Comparison of ENCODE assay signal across 24 cellular contexts in the genomic region with DNA sequence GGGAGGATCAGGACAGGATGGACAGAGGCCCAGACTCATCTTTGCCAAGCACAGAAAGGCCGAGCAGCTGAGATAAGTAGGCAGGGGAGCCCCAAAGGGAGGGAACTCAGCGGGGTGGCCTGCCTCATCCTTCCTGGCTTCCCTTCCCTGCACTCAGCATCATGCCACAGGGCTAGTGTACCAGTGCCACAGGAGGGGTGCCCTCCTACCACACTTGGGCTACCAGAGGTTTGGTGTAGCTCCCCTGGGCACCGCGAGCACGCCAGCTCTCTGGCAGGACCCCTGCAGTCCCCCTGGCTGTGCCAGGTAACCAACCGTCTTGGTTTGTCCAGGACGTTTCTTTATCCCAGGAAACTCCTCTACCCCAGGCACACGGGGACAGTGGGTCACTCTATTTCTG.
DNase-seq lines count a peak whose midpoint lies in the region; ATAC-seq, FAIRE-seq and TF ChIP-seq lines count a peak whose summit lies in the region.
"Had no signal": no experiment of that assay in that cellular context is flagged by ENCODE, and none has a peak within 500 bp of the region (broad histone marks: within the 10 kb centered on the region; RNA-seq: fewer than 3 reads in every experiment).

No MANE protein-coding gene starts in this region.

- H3K9me3 ChIP-seq in K562 (replicated peaks; ENCODE audit: control insufficient read depth, insufficient read depth, low read depth, low read length) = no peaks in the 10 kb centered on the region
- H3K9me3 ChIP-seq in sigmoid colon = no peaks in the 10 kb centered on the region
- H3K9me3 ChIP-seq: HAP-1, SJCRH30 had no signal

- no peaks in the 10 kb centered on the region for H3K79me2 ChIP-seq in K562 (ENCODE audit: control insufficient read depth, insufficient read depth, low read length)

- no peak overlapping the region for H3K4me3 Mint-ChIP-seq in natural killer cell treated with Interleukin-12 subunit alpha and Interleukin-12 subunit beta and Interleukin-15 and Interleukin-18, amount 100 ng/mL, for 72 hours
- H3K4me3 Mint-ChIP-seq in natural killer cell = no peak overlapping the region
- H3K4me3 Mint-ChIP-seq: CD4-positive, alpha-beta memory T cell; GM23338 had no signal

- peaks cover 0 to 5% of the 10 kb centered on the region in 2 experiments; a peak in 1 of 5 replicates for H3K27me3 ChIP-seq in K562 (ENCODE audit: control insufficient read depth in 2 of 2, insufficient read depth in 2 of 2, low read length in 2 of 2)
- no peaks in the 10 kb centered on the region for H3K27me3 ChIP-seq in sigmoid colon
- H3K27me3 ChIP-seq: SJCRH30 had no signal

- TF ChIP-seq POLR2A in K562 (conservative IDR thresholded peaks at IDR 0.05) (no peak), sigmoid colon (IDR thresholded peaks at IDR 0.05) (no peak), GM12891 (IDR thresholded peaks at IDR 0.05; ENCODE audit: low read depth, low read length) (no peak)

- H3K27ac Mint-ChIP-seq in natural killer cell treated with Interleukin-12 subunit alpha and Interleukin-12 subunit beta and Interleukin-15 and Interleukin-18, amount 100 ng/mL, for 72 hours = no peak overlapping the region
- no peak overlapping the region for H3K27ac Mint-ChIP-seq in natural killer cell
- H3K27ac Mint-ChIP-seq: CD4-positive, alpha-beta memory T cell; GM23338 had no signal

- H3K27ac ChIP-seq in K562 (ENCODE audit: extremely low read depth, low read depth, low read length) = no peak overlapping the region
- no peak overlapping the region for H3K27ac ChIP-seq in sigmoid colon
- H3K27ac ChIP-seq: SJCRH30 had no signal

- TF ChIP-seq RAD21 in K562 (CRISPR knock-in tag; conservative IDR thresholded peaks at IDR 0.05 in 1 of 2, IDR thresholded peaks at IDR 0.05 in 1 of 2) = no peak

- TF ChIP-seq EP300 in K562 (IDR thresholded peaks at IDR 0.05; ENCODE audit: low read length) (no peak), sigmoid colon (IDR thresholded peaks at IDR 0.05) (no peak)

- CTCF ChIA-PET in K562 (lab: Yijun Ruan, JAX; ENCODE audit: low intra/inter-chr PET ratio) = no interaction called here

- H3K36me3 ChIP-seq in K562 (ENCODE audit: control insufficient read depth, insufficient read depth, low read length) = peaks cover 4% of the 10 kb centered on the region; the same call in 1 of the 3 replicates
- H3K36me3 ChIP-seq in sigmoid colon = no peaks in the 10 kb centered on the region
- H3K36me3 ChIP-seq: HAP-1, SJCRH30 had no signal

- TF ChIP-seq CTCF in natural killer cell (IDR thresholded peaks at IDR 0.05) (no peak), K562 (IDR thresholded peaks at IDR 0.05 in 2 of 3, conservative IDR thresholded peaks at IDR 0.05 in 1 of 3; ENCODE audit: insufficient read depth in 2 of 3, low read depth in 1 of 3, low read length in 3 of 3) (no peak), sigmoid colon (IDR thresholded peaks at IDR 0.05) (no peak)

- POLR2A ChIA-PET in K562 (lab: Yijun Ruan, JAX) = interaction anchor here (0.6 to 1.2 kb wide), 2 partner anchors 9 to 39 kb away, joined by 3 to 7 read pairs; no protein-coding TSS in a partner anchor

- H3K4me1 Mint-ChIP-seq in natural killer cell treated with Interleukin-12 subunit alpha and Interleukin-12 subunit beta and Interleukin-15 and Interleukin-18, amount 100 ng/mL, for 72 hours (ENCODE audit: low read depth in 2 of 2) = no peaks in the 10 kb centered on the region
- no peaks in the 10 kb centered on the region for H3K4me1 Mint-ChIP-seq in natural killer cell
- H3K4me1 Mint-ChIP-seq: CD4-positive, alpha-beta memory T cell had no signal

- in situ Hi-C loops in K562 (cut with MboI) = no loop called here

- H3K4me3 ChIP-seq in K562 = no peak overlapping the region
- no peak overlapping the region for H3K4me3 ChIP-seq in sigmoid colon
- H3K4me3 ChIP-seq: GM23338, HAP-1, SJCRH30 had no signal

- H3K9me3 Mint-ChIP-seq in natural killer cell treated with Interleukin-12 subunit alpha and Interleukin-12 subunit beta and Interleukin-15 and Interleukin-18, amount 100 ng/mL, for 72 hours = no peaks in the 10 kb centered on the region
- no peaks in the 10 kb centered on the region for H3K9me3 Mint-ChIP-seq in natural killer cell
- H3K9me3 Mint-ChIP-seq: CD4-positive, alpha-beta memory T cell; GM23338 had no signal

- peaks cover 9 to 16% of the 10 kb centered on the region in 2 donors for H3K27me3 Mint-ChIP-seq in natural killer cell treated with Interleukin-12 subunit alpha and Interleukin-12 subunit beta and Interleukin-15 and Interleukin-18, amount 100 ng/mL, for 72 hours
- H3K27me3 Mint-ChIP-seq in natural killer cell (ENCODE audit: low read depth in 2 of 2) = peaks cover 0 to 6% of the 10 kb centered on the region in 2 donors

- peak; percentile 50 for DNase-seq in natural killer cell treated with Interleukin-12 subunit alpha and Interleukin-12 subunit beta and Interleukin-15 and Interleukin-18, amount 100 ng/mL, for 72 hours (ENCODE audit: low spot score)
- DNase-seq in natural killer cell = no peak
- DNase-seq in K562 (ENCODE audit: extremely low read depth in 1 of 4, low spot score in 3 of 4) = no peak
- DNase-seq in sigmoid colon = peak; percentile 46
- DNase-seq in GM19239 (ENCODE audit: insufficient read length, low spot score) = no peak
- no peak for DNase-seq in GM12891 (ENCODE audit: insufficient read length, low spot score)
- DNase-seq: CD4-positive, alpha-beta memory T cell; COR-L47; KG1; MM.1S; NCI-H1048; NCI-H1417; NCI-H1694; NCI-H2029 treated with DMSO at 0.1 percent for 48 hours; NCI-H446 treated with DMSO at 0.1 percent for 48 hours; NCI-H526; NCI-H82; NK-92 treated with Interleukin-12 subunit alpha and Interleukin-12 subunit beta, amount 100 ng/mL, for 24 hours; SJCRH30 had no signal

- BruUV-seq in K562 (replicated peaks; lab: Mats Ljungman, UMichigan) = no TSS peak

- H3K36me3 Mint-ChIP-seq in natural killer cell treated with Interleukin-12 subunit alpha and Interleukin-12 subunit beta and Interleukin-15 and Interleukin-18, amount 100 ng/mL, for 72 hours = no peaks in the 10 kb centered on the region
- no peaks in the 10 kb centered on the region for H3K36me3 Mint-ChIP-seq in natural killer cell
- H3K36me3 Mint-ChIP-seq: CD4-positive, alpha-beta memory T cell had no signal

- no peak for FAIRE-seq in K562 (lab: Jason Lieb, UNC)
- no peak for FAIRE-seq in GM19239 (lab: Jason Lieb, UNC)
- no peak for FAIRE-seq in GM12891 (lab: Jason Lieb, UNC)
- FAIRE-seq: G401.6 had no signal

- intact Hi-C loops in natural killer cell (cut with micrococcal nuclease) (no loop called here), K562 (cut with micrococcal nuclease) (no loop called here), sigmoid colon (cut with DNase I) (no loop called here)

- H3K9me1 ChIP-seq in K562 (ENCODE audit: control insufficient read depth, insufficient read depth, low read length) = no peaks in the 10 kb centered on the region

- no peak overlapping the region for H3K9ac ChIP-seq in K562 (ENCODE audit: insufficient read depth in 1 of 2, low read depth in 2 of 2, low read length in 2 of 2)

- no peaks in the 10 kb centered on the region for H4K20me1 ChIP-seq in K562 (replicated peaks; ENCODE audit: control insufficient read depth, insufficient read depth, low read length)

- H3K4me2 ChIP-seq in K562 (ENCODE audit: insufficient read depth, low read length) = no peak overlapping the region
- H3K4me2 ChIP-seq: GM23338 had no signal

- WGBS in K562 (ENCODE audit: insufficient coverage, low coverage, missing lambda C conversion rate) = 69% methylated on average over 7 of the region's 8 CpGs
- WGBS in sigmoid colon, 2 donors = 80 to 87% methylated on average over 8 of the region's 8 CpGs

- ATAC-seq in natural killer cell treated with Interleukin-12 subunit alpha and Interleukin-12 subunit beta and Interleukin-15 and Interleukin-18, amount 100 ng/mL, for 72 hours = peak in 1 of 2 donors; percentile 12
- ATAC-seq in natural killer cell = no peak
- no peak for ATAC-seq in K562
- ATAC-seq in GM21723 (IDR thresholded peaks at IDR 0.05; ENCODE audit: unreplicated experiment) = no peak
- ATAC-seq: GM23338, PC-3 had no signal

- no peak overlapping the region for H2AFZ ChIP-seq in K562 (ENCODE audit: low read depth, low read length)
- H2AFZ ChIP-seq: GM23338 had no signal

- no peaks in the 10 kb centered on the region for H3K4me1 ChIP-seq in K562 (replicated peaks in 1 of 2; ENCODE audit: control insufficient read depth in 2 of 2, insufficient read depth in 2 of 2, low read length in 2 of 2)
- H3K4me1 ChIP-seq in sigmoid colon = no peaks in the 10 kb centered on the region
- H3K4me1 ChIP-seq: HAP-1, SJCRH30 had no signal

TF ChIP-seq in GM12891, 5 proteins besides CTCF, POLR2A, EP300 and RAD21:
- no peak for TF ChIP-seq PAX5 (IDR thresholded peaks at IDR 0.05; ENCODE audit: insufficient read depth, low read length, severe bottlenecking)
- TF ChIP-seq SPI1 (IDR thresholded peaks at IDR 0.05; ENCODE audit: low read depth, low read length) = no peak
- no peak for TF ChIP-seq POU2F2 (IDR thresholded peaks at IDR 0.05; ENCODE audit: low read depth, low read length)
- TF ChIP-seq POLR2AphosphoS5 (IDR thresholded peaks at IDR 0.05; ENCODE audit: low read depth, low read length) = no peak
- no peak for TF ChIP-seq TAF1 (IDR thresholded peaks at IDR 0.05; ENCODE audit: low read depth, low read length)

Comparison
In these comparisons a context has a peak if more than half of its experiments do, and no peak if none do; other contexts are left out.
1. DNase-seq: peak in natural killer cell treated with Interleukin-12 subunit alpha and Interleukin-12 subunit beta and Interleukin-15 and Interleukin-18, amount 100 ng/mL, for 72 hours (single experiment) and sigmoid colon (single experiment); none in natural killer cell (single experiment), K562 (0 of 4), GM19239 (single experiment) and GM12891 (single experiment).